Comparison of ENCODE assay signal across 21 cellular contexts in the genomic region with DNA sequence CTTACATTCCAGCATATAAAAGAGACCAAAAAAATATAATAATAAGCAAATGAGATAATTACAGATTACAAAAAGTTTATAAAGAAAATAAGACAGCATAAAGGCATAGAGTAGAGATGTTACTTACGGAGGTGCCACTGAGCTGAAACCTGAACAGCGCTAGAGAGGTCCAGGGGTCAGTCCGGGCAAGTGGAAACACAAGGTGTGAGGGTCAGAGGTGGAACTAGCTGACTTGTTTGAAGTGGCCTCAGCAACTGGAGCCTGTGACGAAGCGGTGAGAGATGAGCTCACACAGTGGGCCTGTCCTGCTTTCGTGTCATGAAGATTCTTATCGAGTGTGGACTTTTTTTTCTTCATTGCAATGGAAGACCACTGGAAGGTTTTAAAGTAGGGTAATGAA.
DNase-seq lines count a peak whose midpoint lies in the region; ATAC-seq and TF ChIP-seq lines count a peak whose summit lies in the region.
"Had no signal": no experiment of that assay in that cellular context is flagged by ENCODE, and none has a peak within 500 bp of the region (broad histone marks: within the 10 kb centered on the region; RNA-seq: fewer than 3 reads in every experiment).

No MANE protein-coding gene starts in this region.

- no peak for TF ChIP-seq RAD21 in IMR-90 (IDR thresholded peaks at IDR 0.05; ENCODE audit: low read length)

- no peak overlapping the region for H3K4me2 ChIP-seq in IMR-90 (ENCODE audit: low read depth, low read length)
- H3K4me2 ChIP-seq: BLaER1, GM23338 had no signal

- no peak for TF ChIP-seq POLR2A in IMR-90 (IDR thresholded peaks at IDR 0.05; ENCODE audit: low read depth, low read length)

- no peak overlapping the region for H4K5ac ChIP-seq in IMR-90 (ENCODE audit: low read depth, low read length)

- CTCF ChIA-PET in IMR-90 (lab: Yijun Ruan, JAX): no interaction called here

- no peak overlapping the region for H2AK9ac ChIP-seq in IMR-90 (replicated peaks; ENCODE audit: low read depth, low read length, poor library complexity)

- peak overlapping the region; percentile 49; the same call in 1 of the 2 replicates for H3K4ac ChIP-seq in IMR-90 (ENCODE audit: low read depth, low read length)

- peak overlapping the region; percentile 33; the same call in 1 of the 2 replicates for H2BK120ac ChIP-seq in IMR-90 (ENCODE audit: low read depth, low read length)

- no peak for ATAC-seq in heart right ventricle
- no peak for ATAC-seq in IMR-90 (ENCODE audit: low read depth)
- ATAC-seq in GM18907 (IDR thresholded peaks at IDR 0.05; ENCODE audit: unreplicated experiment): no peak
- ATAC-seq: GM12878, GM23338 had no signal

- H2BK20ac ChIP-seq in IMR-90 (ENCODE audit: low read depth, low read length): peak overlapping the region; percentile 82

- H3K9me1 ChIP-seq in IMR-90 (ENCODE audit: insufficient read depth, low read length): peaks cover 9% of the 10 kb centered on the region

- no peaks in the 10 kb centered on the region for H3K36me3 ChIP-seq in cardiac muscle cell
- no peaks in the 10 kb centered on the region for H3K36me3 ChIP-seq in heart right ventricle
- H3K36me3 ChIP-seq in IMR-90 (ENCODE audit: control insufficient read depth, insufficient read depth, low read length): no peaks in the 10 kb centered on the region
- H3K36me3 ChIP-seq: BLaER1, HAP-1 had no signal

- dilution Hi-C loops in IMR-90 (cut with HindIII; ENCODE audit: low sequenced_read_pairs, unreplicated experiment): no loop called here

- H3K9me3 ChIP-seq in cardiac muscle cell (ENCODE audit: low read depth) (no peaks in the 10 kb centered on the region), heart right ventricle (no peaks in the 10 kb centered on the region), IMR-90 (ENCODE audit: control insufficient read depth, insufficient read depth, low read length) (no peaks in the 10 kb centered on the region)
- H3K9me3 ChIP-seq: BLaER1, HAP-1 had no signal

- H3K14ac ChIP-seq in IMR-90 (replicated peaks; ENCODE audit: low read depth, low read length): 0 out of 2 replicates have a peak overlapping the region, but pooled peaks have one; percentile 51

- DNase-seq in cardiac muscle cell (ENCODE audit: low read depth in 1 of 2, low spot score in 1 of 2): peak in 1 of 2 donors; percentile 15
- DNase-seq in heart right ventricle: no peak
- no peak for DNase-seq in IMR-90
- DNase-seq in left kidney (ENCODE audit: low read depth, low spot score): peak; percentile 32
- DNase-seq in osteocyte (ENCODE audit: extremely low spot score, unreplicated experiment): no peak
- no peak for DNase-seq in CD14-positive monocyte (ENCODE audit: low spot score)
- DNase-seq: CD4-positive, alpha-beta T cell; CD8-positive, alpha-beta memory T cell; DMS 273 treated with DMSO at 0.1 percent for 48 hours; DMS79; EL; GDM1; HFFc6 had no signal

- peak overlapping the region; percentile 29; the same call in 1 of the 2 replicates for H3K18ac ChIP-seq in IMR-90 (ENCODE audit: low read depth, low read length)

- no peak for TF ChIP-seq CTCF in cardiac muscle cell (IDR thresholded peaks at IDR 0.05; ENCODE audit: low read depth, low read length)
- TF ChIP-seq CTCF in heart right ventricle (IDR thresholded peaks at IDR 0.05): no peak
- TF ChIP-seq CTCF in IMR-90 (conservative IDR thresholded peaks at IDR 0.05; ENCODE audit: low read depth, low read length): no peak
- TF ChIP-seq CTCF in osteocyte (IDR thresholded peaks at IDR 0.05): no peak
- TF ChIP-seq CTCF in CD14-positive monocyte (IDR thresholded peaks at IDR 0.05): no peak

- H3K79me1 ChIP-seq in IMR-90 (ENCODE audit: low read depth in 1 of 2, low read length in 2 of 2): no peaks in the 10 kb centered on the region

- H2BK5ac ChIP-seq in IMR-90 (ENCODE audit: low read depth, low read length, poor library complexity, severe bottlenecking): no peak overlapping the region

- peak overlapping the region; percentile 96 for H3K27ac Mint-ChIP-seq in osteocyte (ENCODE audit: unreplicated experiment)
- H3K27ac Mint-ChIP-seq in CD14-positive monocyte: no peak overlapping the region
- H3K27ac Mint-ChIP-seq: B cell; CD4-positive, alpha-beta T cell; CD8-positive, alpha-beta memory T cell; GM23338; HFFc6 had no signal

- H3K36me3 Mint-ChIP-seq in osteocyte (ENCODE audit: unreplicated experiment) (peaks cover 2% of the 10 kb centered on the region), CD14-positive monocyte (no peaks in the 10 kb centered on the region)
- H3K36me3 Mint-ChIP-seq: CD8-positive, alpha-beta memory T cell had no signal

- peak overlapping the region; percentile 68 for H2AK5ac ChIP-seq in IMR-90 (ENCODE audit: low read depth, low read length)

- H3K9ac ChIP-seq in IMR-90 (ENCODE audit: low read depth, low read length): no peak overlapping the region
- H3K9ac ChIP-seq: BLaER1 had no signal

- no peak overlapping the region for H2AFZ ChIP-seq in IMR-90 (replicated peaks; ENCODE audit: low read length, poor library complexity)
- H2AFZ ChIP-seq: GM23338 had no signal

- POLR2A ChIA-PET in IMR-90 (lab: Charles Lee; ENCODE audit: unreplicated experiment): no interaction called here

- H3K27me3 Mint-ChIP-seq in osteocyte (ENCODE audit: unreplicated experiment) (no peaks in the 10 kb centered on the region), CD14-positive monocyte (ENCODE audit: low read depth in 3 of 3) (peaks cover 0 to 2% (median 0%) of the 10 kb centered on the region in 3 donors)
- H3K27me3 Mint-ChIP-seq: CD4-positive, alpha-beta T cell had no signal

- H3K27me3 ChIP-seq in cardiac muscle cell: no peaks in the 10 kb centered on the region
- H3K27me3 ChIP-seq in heart right ventricle: no peaks in the 10 kb centered on the region
- no peaks in the 10 kb centered on the region for H3K27me3 ChIP-seq in IMR-90 (ENCODE audit: control insufficient read depth, insufficient read depth, low read length)
- H3K27me3 ChIP-seq: BLaER1 had no signal

- H3K9me3 Mint-ChIP-seq in osteocyte (ENCODE audit: unreplicated experiment): no peaks in the 10 kb centered on the region
- no peaks in the 10 kb centered on the region for H3K9me3 Mint-ChIP-seq in CD14-positive monocyte
- H3K9me3 Mint-ChIP-seq: CD4-positive, alpha-beta T cell; CD8-positive, alpha-beta memory T cell; GM23338; HFFc6 had no signal

- H3K4me1 ChIP-seq in cardiac muscle cell (ENCODE audit: low read depth): peaks cover 5% of the 10 kb centered on the region
- H3K4me1 ChIP-seq in heart right ventricle: peaks cover 0 to 23% (median 12%) of the 10 kb centered on the region in 9 donors
- peaks cover 5% of the 10 kb centered on the region for H3K4me1 ChIP-seq in IMR-90 (ENCODE audit: control insufficient read depth, insufficient read depth, low read length)
- H3K4me1 ChIP-seq: BLaER1, HAP-1 had no signal

- in situ Hi-C loops in IMR-90 (cut with MboI; ENCODE audit: low sequenced_read_pairs): no loop called here

- no peak overlapping the region for H4K8ac ChIP-seq in IMR-90 (ENCODE audit: low read depth in 2 of 2, low read length in 2 of 2)

- peak overlapping the region; percentile 19; the same call in 1 of the 2 replicates for H4K91ac ChIP-seq in IMR-90 (ENCODE audit: insufficient read depth, low read depth, low read length)

- BruUV-seq in IMR-90 (replicated peaks; lab: Mats Ljungman, UMichigan): no TSS peak

- H3K4me3 Mint-ChIP-seq in osteocyte (ENCODE audit: unreplicated experiment) (no peak overlapping the region), CD14-positive monocyte (no peak overlapping the region)
- H3K4me3 Mint-ChIP-seq: B cell; CD4-positive, alpha-beta T cell; CD8-positive, alpha-beta memory T cell; GM23338; HFFc6 had no signal

- intact Hi-C loops in heart right ventricle (cut with DNase I): loop anchor here in 1 of 10 donors (5.0 kb wide), 1 partner anchor 205 kb away; no protein-coding TSS in a partner anchor
- intact Hi-C loops in IMR-90 (cut with micrococcal nuclease): no loop called here
- intact Hi-C loops in CD14-positive monocyte (cut with micrococcal nuclease): no loop called here

- peak overlapping the region; percentile 51; the same call in 1 of the 3 replicates for H2BK15ac ChIP-seq in IMR-90 (ENCODE audit: low read depth, low read length)

- 96 to 98% methylated on average over 7 of the region's 7 CpGs for WGBS in heart right ventricle, 2 donors
- 100% methylated on average over 1 of the region's 7 CpGs; no CpG with 5 or more reads in 1 of the 2 experiments for WGBS in IMR-90 (ENCODE audit: extremely low coverage in 2 of 2, insufficient read length in 1 of 2), 2 experiments

- no peaks in the 10 kb centered on the region; the same call in 1 of the 2 replicates for H4K20me1 ChIP-seq in IMR-90 (ENCODE audit: insufficient read depth, low read length)
- H4K20me1 ChIP-seq: BLaER1 had no signal

- H3K4me3 ChIP-seq in cardiac muscle cell (no peak overlapping the region), heart right ventricle (no peak overlapping the region), IMR-90 (ENCODE audit: insufficient read depth, low read depth, low read length) (no peak overlapping the region)
- H3K4me3 ChIP-seq: BLaER1, GM12878, GM23338, HAP-1 had no signal

- H3K23ac ChIP-seq in IMR-90 (ENCODE audit: low read depth, low read length): no peak overlapping the region

- H3K27ac ChIP-seq in cardiac muscle cell (peak overlapping the region; percentile 31), heart right ventricle (peak overlapping the region in 2 of 10 donors; percentile 31 to 70), IMR-90 (ENCODE audit: insufficient read depth, low read length) (no peak overlapping the region)
- H3K27ac ChIP-seq: 22Rv1, BLaER1, C4-2B had no signal

- peaks cover 44% of the 10 kb centered on the region for H3K4me1 Mint-ChIP-seq in osteocyte (ENCODE audit: unreplicated experiment)
- no peaks in the 10 kb centered on the region for H3K4me1 Mint-ChIP-seq in CD14-positive monocyte
- H3K4me1 Mint-ChIP-seq: B cell; CD8-positive, alpha-beta memory T cell; GM23338 had no signal

- H3K56ac ChIP-seq in IMR-90 (ENCODE audit: extremely low read depth, insufficient read depth, low read length): no peak overlapping the region

TF ChIP-seq in IMR-90, 13 proteins besides CTCF, POLR2A, EP300 and RAD21:
- TF ChIP-seq FOS (IDR thresholded peaks at IDR 0.05; ENCODE audit: low read depth, low read length) (no peak), RFX5 (IDR thresholded peaks at IDR 0.05; ENCODE audit: low read depth, low read length) (no peak)
- TF ChIP-seq, protein P1, sequence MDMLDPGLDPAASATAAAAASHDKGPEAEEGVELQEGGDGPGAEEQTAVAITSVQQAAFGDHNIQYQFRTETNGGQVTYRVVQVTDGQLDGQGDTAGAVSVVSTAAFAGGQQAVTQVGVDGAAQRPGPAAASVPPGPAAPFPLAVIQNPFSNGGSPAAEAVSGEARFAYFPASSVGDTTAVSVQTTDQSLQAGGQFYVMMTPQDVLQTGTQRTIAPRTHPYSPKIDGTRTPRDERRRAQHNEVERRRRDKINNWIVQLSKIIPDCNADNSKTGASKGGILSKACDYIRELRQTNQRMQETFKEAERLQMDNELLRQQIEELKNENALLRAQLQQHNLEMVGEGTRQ (IDR thresholded peaks at IDR 0.05; ENCODE audit: low read depth, low read length): no peak
TF ChIP-seq in IMR-90: peak in this region for 0.
